8 cellular contexts compared by ENCODE assay signal in the genomic region with DNA sequence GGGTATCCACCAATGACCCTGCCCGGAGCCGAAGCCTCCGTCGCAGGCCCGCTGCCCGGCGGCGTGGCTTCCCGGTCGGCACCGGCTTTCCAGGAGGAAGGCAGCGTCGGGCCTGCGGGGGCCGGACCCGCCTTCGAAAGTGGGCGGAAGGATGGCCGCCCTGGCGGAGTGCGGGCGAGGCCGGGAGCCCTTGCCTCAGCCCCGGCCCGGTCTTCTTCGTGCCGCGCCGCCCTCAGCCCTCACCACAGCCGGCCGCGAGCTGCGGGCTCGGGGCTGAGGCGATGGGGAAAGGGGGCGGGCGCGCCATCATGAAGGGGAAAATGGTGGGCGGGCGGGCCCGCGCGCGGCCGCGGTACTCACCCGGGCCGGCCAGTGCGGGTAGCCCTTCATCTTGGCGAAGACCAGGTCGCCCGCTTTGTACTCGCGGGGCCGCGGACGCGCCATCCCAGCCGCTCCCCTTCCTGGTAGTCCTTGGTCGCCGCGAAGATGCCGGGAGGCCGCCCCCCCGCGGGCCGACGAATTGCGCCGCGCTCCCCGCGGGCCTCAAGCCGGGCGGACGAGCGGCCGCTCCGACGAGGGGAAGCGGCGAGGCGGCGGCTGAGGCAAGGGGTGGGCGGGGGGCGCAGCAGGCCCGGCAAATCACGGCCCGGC. TPM values are rescaled to one million over a fixed set of nuclear protein-coding genes. Genes with fewer than 3 reads are reported as not detected.
DNase-seq lines count a peak whose midpoint lies in the region; ATAC-seq and TF ChIP-seq lines count a peak whose summit lies in the region.

No MANE protein-coding gene starts in this region.

- ATAC-seq in GM21390 (IDR thresholded peaks at IDR 0.05; ENCODE audit: unreplicated experiment), result peak; percentile 31

- H3K27ac Mint-ChIP-seq in Caco-2 (ENCODE audit: unreplicated experiment) (peak overlapping the region; percentile 87), brain (peak overlapping the region in 1 of 5 experiments; percentile 99)

- H3K9me3 Mint-ChIP-seq in Caco-2 (ENCODE audit: unreplicated experiment) (no peaks in the 10 kb centered on the region), brain (peaks cover 0 to 2% (median 0%) of the 10 kb centered on the region in 5 experiments)

- 0 out of 2 replicates have a peak, but pooled peaks cover 6% of the 10 kb centered on the region for H3K4me1 ChIP-seq in Caco-2

- H3K4me3 Mint-ChIP-seq in Caco-2 (ENCODE audit: unreplicated experiment), result peak overlapping the region; percentile 92
- H3K4me3 Mint-ChIP-seq in brain, result peak overlapping the region; percentile 99 to 100 (median 100)

- no peaks in the 10 kb centered on the region for H3K36me3 Mint-ChIP-seq in Caco-2 (ENCODE audit: insufficient read depth, unreplicated experiment)
- no peaks in the 10 kb centered on the region for H3K36me3 Mint-ChIP-seq in brain

- CTCF ChIA-PET in Caco-2 (lab: Charles Lee), result no interaction called here

- no peaks in the 10 kb centered on the region for H3K36me3 ChIP-seq in Caco-2 (ENCODE audit: control insufficient read depth, insufficient read depth, low read length)

- H3K4me1 Mint-ChIP-seq in Caco-2 (ENCODE audit: low read depth, unreplicated experiment), result peaks cover 5% of the 10 kb centered on the region
- peaks cover 42% of the 10 kb centered on the region for H3K4me1 Mint-ChIP-seq in brain

- H3K27me3 ChIP-seq in Caco-2 (replicated peaks; ENCODE audit: control insufficient read depth, insufficient read depth, low read length), result no peaks in the 10 kb centered on the region; the same call in 1 of the 2 replicates

- no peak for TF ChIP-seq CTCF in Caco-2 (IDR thresholded peaks at IDR 0.05; ENCODE audit: insufficient read depth in 1 of 2, low read depth in 1 of 2, low read length in 1 of 2, severe bottlenecking in 1 of 2, unreplicated experiment in 1 of 2)
- TF ChIP-seq CTCF in brain (conservative IDR thresholded peaks at IDR 0.05), result no peak

- H3K9me3 ChIP-seq in Caco-2, result no peaks in the 10 kb centered on the region

- intact Hi-C loops in Caco-2 (cut with micrococcal nuclease; ENCODE audit: unreplicated experiment), result no loop called here

- peak overlapping the region; percentile 70 for H3K4me3 ChIP-seq in Caco-2 (ENCODE audit: low read depth, low read length)

- peaks cover 3% of the 10 kb centered on the region for H3K27me3 Mint-ChIP-seq in Caco-2 (ENCODE audit: insufficient read depth, unreplicated experiment)
- H3K27me3 Mint-ChIP-seq in brain, result peaks cover 8% of the 10 kb centered on the region

- DNase-seq in Caco-2 (peak; percentile 44 to 48), NCI-H2227 treated with DMSO at 0.1 percent for 48 hours (lab: John Stamatoyannopoulos, UW) (peak; percentile 40), hypothalamus (lab: John Stamatoyannopoulos, UW) (peak in 30 of 51 donors; percentile 17 to 69 (median 43)), retina (peak; percentile 89), DMS153 treated with DMSO at 0.1 percent for 48 hours (lab: John Stamatoyannopoulos, UW; ENCODE audit: unreplicated experiment) (no peak), NCI-H2196 (lab: John Stamatoyannopoulos, UW; ENCODE audit: unreplicated experiment) (no peak)

- POLR2A ChIA-PET in Caco-2 (lab: Charles Lee), result interaction anchor here (1.3 kb wide), 1 partner anchor 140 kb away, joined by 3 read pairs; the partner anchor contains the start of gene BTBD1

- no TSS peak for BruUV-seq in Caco-2 (replicated peaks; lab: Mats Ljungman, UMichigan)

RNA-seq across cellular contexts. Expression of gene HDGFL3, which starts 0.5 kb away (rescaled TPM):
- total RNA-seq in Caco-2 (2022), result 22.9 TPM in 2 replicates
- polyA plus RNA-seq in brain (ENCODE audit: insufficient read depth, low read depth, low replicate concordance), result 51.0 TPM

Comparison
In these comparisons a context has a peak if more than half of its experiments do, and no peak if none do; other contexts are left out.
1. DNase-seq: peak in Caco-2 (2 of 2), NCI-H2227 treated with DMSO at 0.1 percent for 48 hours (single experiment), hypothalamus (30 of 51) and retina (single experiment); none in DMS153 treated with DMSO at 0.1 percent for 48 hours (single experiment) and NCI-H2196 (single experiment).